Comparison of ENCODE assay signal across 23 cellular contexts in genomic region chr20:4699957-4700356, GRCh38. TPM values are rescaled to one million over a fixed set of nuclear protein-coding genes. Genes with fewer than 3 reads are reported as not detected.
DNase-seq lines count a peak whose midpoint lies in the region; ATAC-seq, FAIRE-seq and TF ChIP-seq lines count a peak whose summit lies in the region.
"Had no signal": no experiment of that assay in that cellular context is flagged by ENCODE, and none has a peak within 500 bp of the region (broad histone marks: within the 10 kb centered on the region; RNA-seq: fewer than 3 reads in every experiment).

No MANE protein-coding gene starts in this region.

- H3K4me2 ChIP-seq in HepG2 (ENCODE audit: low read depth, low read length), result no peak overlapping the region
- H3K4me2 ChIP-seq in H1 (ENCODE audit: insufficient read depth in 1 of 2, low read depth in 2 of 2, low read length in 2 of 2), result no peak overlapping the region
- H3K4me2 ChIP-seq: BLaER1, GM23338 had no signal

- intact Hi-C loops in HepG2 (cut with micrococcal nuclease; ENCODE audit: unreplicated experiment) (no loop called here), right lobe of liver (cut with DNase I) (no loop called here), Right ventricle myocardium inferior (cut with DNase I) (no loop called here), Caco-2 (cut with micrococcal nuclease; ENCODE audit: unreplicated experiment) (no loop called here)

- no peak overlapping the region for H4K8ac ChIP-seq in H1 (ENCODE audit: extremely low read depth, insufficient read depth, low read length)

- no peak overlapping the region for H2BK5ac ChIP-seq in H1 (ENCODE audit: low read depth, low read length)

- WGBS in HepG2 (ENCODE audit: low lambda C conversion rate), result 94% methylated on average over 3 of the region's 3 CpGs
- 89% methylated on average over 3 of the region's 3 CpGs for WGBS in right lobe of liver (ENCODE audit: insufficient coverage, low coverage, low lambda C conversion rate, missing lambda C conversion rate)
- 97% methylated on average over 3 of the region's 3 CpGs; no CpG with 5 or more reads in 1 of the 2 experiments for WGBS in H1 (ENCODE audit: extremely low coverage in 1 of 2, insufficient coverage in 1 of 2, insufficient read length in 1 of 2, insufficient replicate concordance in 2 of 2, low coverage in 1 of 2, low lambda C conversion rate in 2 of 2, missing lambda C conversion rate in 1 of 2), 2 experiments

- peaks cover 19 to 37% of the 10 kb centered on the region in 2 donors for H3K36me3 Mint-ChIP-seq in stimulated activated naive B cell treated with anti-CD40 and anti-IgM and Interleukin-4, amounts not matched to agents 10 μg/mL and 1 μg/mL and 100 μg/mL, for 72 hours
- H3K36me3 Mint-ChIP-seq in Caco-2 (ENCODE audit: insufficient read depth, unreplicated experiment), result no peaks in the 10 kb centered on the region

- TF ChIP-seq CTCF in HepG2 (CRISPR knock-in tag; IDR thresholded peaks at IDR 0.05) (no peak), right lobe of liver (IDR thresholded peaks at IDR 0.05) (no peak), H1 (IDR thresholded peaks at IDR 0.05; ENCODE audit: control extremely low read depth in 1 of 3, insufficient read depth in 1 of 3, low read depth in 1 of 3, low read length in 3 of 3) (no peak), Caco-2 (IDR thresholded peaks at IDR 0.05; ENCODE audit: insufficient read depth in 1 of 2, low read depth in 1 of 2, low read length in 1 of 2, severe bottlenecking in 1 of 2, unreplicated experiment in 1 of 2) (no peak)

- H2AK5ac ChIP-seq in H1 (ENCODE audit: low read depth, low read length), result no peak overlapping the region

- POLR2A ChIA-PET in HepG2 (lab: Yijun Ruan, JAX) (no interaction called here), H1 (lab: Charles Lee; ENCODE audit: partially characterized antibody) (interaction anchor here (2.1 kb wide), 1 partner anchor 10 kb away, joined by 10 read pairs; no protein-coding TSS in a partner anchor), Caco-2 (lab: Charles Lee) (no interaction called here)

- in situ Hi-C loops in HepG2 (cut with HindIII; ENCODE audit: extremely low pct_ligation_motif_present, low pct_unique_long_range_greater_than_20kb), result no loop called here

- CTCF ChIA-PET in HepG2 (lab: Yijun Ruan, JAX; ENCODE audit: low intra/inter-chr PET ratio, low total read pairs), result no interaction called here
- CTCF ChIA-PET in H1 (lab: Charles Lee; ENCODE audit: partially characterized antibody), result interaction anchor here (0.6 to 1.6 kb wide), 3 partner anchors 10 to 560 kb away, joined by 3 read pairs; no protein-coding TSS in a partner anchor
- CTCF ChIA-PET in Caco-2 (lab: Charles Lee), result no interaction called here

- H3K4me1 Mint-ChIP-seq in stimulated activated naive B cell treated with anti-CD40 and anti-IgM and Interleukin-4, amounts not matched to agents 10 μg/mL and 1 μg/mL and 100 μg/mL, for 72 hours, result peaks cover 21 to 24% of the 10 kb centered on the region in 2 donors
- H3K4me1 Mint-ChIP-seq in Caco-2 (ENCODE audit: low read depth, unreplicated experiment), result no peaks in the 10 kb centered on the region

- no peak overlapping the region for H4K5ac ChIP-seq in H1 (ENCODE audit: insufficient read length, low read depth, low read length)

- peaks cover 34% of the 10 kb centered on the region for H3K79me2 ChIP-seq in HepG2 (ENCODE audit: insufficient read depth, low read length)
- peaks cover 0 to 3% of the 10 kb centered on the region in 2 experiments; a peak in 1 of 4 replicates for H3K79me2 ChIP-seq in H1 (ENCODE audit: control insufficient read depth in 1 of 2, insufficient read depth in 2 of 2, low read length in 2 of 2)

- no peak overlapping the region for H2BK20ac ChIP-seq in H1 (ENCODE audit: low read length)

- H3K4ac ChIP-seq in H1 (replicated peaks; ENCODE audit: insufficient read length, low read depth, low read length), result no peak overlapping the region

- H3K9me3 Mint-ChIP-seq in stimulated activated naive B cell treated with anti-CD40 and anti-IgM and Interleukin-4, amounts not matched to agents 10 μg/mL and 1 μg/mL and 100 μg/mL, for 72 hours, result no peaks in the 10 kb centered on the region
- H3K9me3 Mint-ChIP-seq in Caco-2 (ENCODE audit: unreplicated experiment), result no peaks in the 10 kb centered on the region
- H3K9me3 Mint-ChIP-seq: CD4-positive, CD25-positive, alpha-beta regulatory T cell; CD8-positive, alpha-beta T cell; GM23338 had no signal

- no peak overlapping the region for H3K18ac ChIP-seq in H1 (ENCODE audit: extremely low read depth, low read length)

- TF ChIP-seq POLR2A in HepG2 (IDR thresholded peaks at IDR 0.05; ENCODE audit: insufficient read depth in 1 of 2, low read depth in 2 of 2, low read length in 2 of 2), result no peak
- TF ChIP-seq POLR2A in right lobe of liver (IDR thresholded peaks at IDR 0.05), result no peak
- TF ChIP-seq POLR2A in H1 (IDR thresholded peaks at IDR 0.05; ENCODE audit: control extremely low read depth in 1 of 2, low read depth in 2 of 2, low read length in 2 of 2), result no peak

- no TSS peak for BruUV-seq in HepG2 (replicated peaks; lab: Mats Ljungman, UMichigan)
- no TSS peak for BruUV-seq in Caco-2 (replicated peaks; lab: Mats Ljungman, UMichigan)

- peaks cover 22% of the 10 kb centered on the region for H4K20me1 ChIP-seq in HepG2 (ENCODE audit: insufficient read depth, low read length)
- no peaks in the 10 kb centered on the region for H4K20me1 ChIP-seq in H1 (replicated peaks in 1 of 2; ENCODE audit: control insufficient read depth in 1 of 2, insufficient read depth in 2 of 2, low read length in 2 of 2)

- H3K27ac ChIP-seq in HepG2 (ENCODE audit: extremely low read length, insufficient read depth, low read length), result no peak overlapping the region
- no peak overlapping the region for H3K27ac ChIP-seq in right lobe of liver
- H3K27ac ChIP-seq in H1 (ENCODE audit: low read depth, low read length), result no peak overlapping the region
- H3K27ac ChIP-seq: BLaER1, C4-2B had no signal

- H3K9ac ChIP-seq in HepG2 (ENCODE audit: insufficient read depth, low read depth, low read length), result no peak overlapping the region
- H3K9ac ChIP-seq in H1 (replicated peaks in 1 of 4; ENCODE audit: extremely low read depth in 1 of 4, low read depth in 3 of 4, low read length in 3 of 4), result no peak overlapping the region
- H3K9ac ChIP-seq: BLaER1 had no signal

- H2AFZ ChIP-seq in HepG2 (ENCODE audit: low read length) (no peak overlapping the region), H1 (ENCODE audit: low read length) (no peak overlapping the region)
- H2AFZ ChIP-seq: GM23338 had no signal

- peaks cover 4% of the 10 kb centered on the region; the same call in 1 of the 2 replicates for H3K79me1 ChIP-seq in H1 (ENCODE audit: low read depth, low read length)

- H3K9me3 ChIP-seq in HepG2 (ENCODE audit: low read length) (no peaks in the 10 kb centered on the region), right lobe of liver (no peaks in the 10 kb centered on the region), H1 (ENCODE audit: insufficient read depth in 2 of 2, low read depth in 1 of 2, low read length in 1 of 2) (no peaks in the 10 kb centered on the region), Caco-2 (no peaks in the 10 kb centered on the region)
- H3K9me3 ChIP-seq: BLaER1, HAP-1 had no signal

- H3K36me3 ChIP-seq in HepG2 (replicated peaks in 1 of 2; ENCODE audit: control insufficient read depth in 1 of 2, insufficient read depth in 2 of 2, low read length in 2 of 2) (peaks cover 17 to 32% of the 10 kb centered on the region in 2 experiments), right lobe of liver (peaks cover 0 to 11% (median 3%) of the 10 kb centered on the region in 4 donors), H1 (ENCODE audit: control insufficient read depth in 2 of 4, insufficient read depth in 4 of 4, low read length in 3 of 4) (peaks cover 0 to 5% (median 2%) of the 10 kb centered on the region in 4 experiments; a peak in 3 of 8 replicates), Caco-2 (ENCODE audit: control insufficient read depth, insufficient read depth, low read length) (no peaks in the 10 kb centered on the region)

- H3K23me2 ChIP-seq in H1 (ENCODE audit: low read depth, low read length), result no peaks in the 10 kb centered on the region

- peaks cover 15% of the 10 kb centered on the region for H3K4me1 ChIP-seq in HepG2 (ENCODE audit: insufficient read depth, low read length)
- no peaks in the 10 kb centered on the region for H3K4me1 ChIP-seq in right lobe of liver
- peaks cover 13 to 23% (median 19%) of the 10 kb centered on the region in 4 experiments for H3K4me1 ChIP-seq in H1 (replicated peaks in 1 of 4; ENCODE audit: control insufficient read depth in 3 of 4, insufficient read depth in 4 of 4, low read length in 3 of 4)
- H3K4me1 ChIP-seq in Caco-2, result peaks cover 10% of the 10 kb centered on the region

- ATAC-seq in HepG2, result no peak
- ATAC-seq in right lobe of liver, result no peak
- ATAC-seq in stimulated activated naive B cell treated with anti-CD40 and anti-IgM and Interleukin-4, amounts not matched to agents 10 μg/mL and 1 μg/mL and 100 μg/mL, for 72 hours (replicated peaks), result no peak
- ATAC-seq in Right ventricle myocardium inferior, result no peak
- ATAC-seq: CD8-positive, alpha-beta T cell; GM12878; GM23338 had no signal

- no peak for FAIRE-seq in HepG2 (lab: Jason Lieb, UNC)
- FAIRE-seq in H1 (lab: Jason Lieb, UNC), result no peak
- FAIRE-seq: D721Med, GM12878, H54 had no signal

- no peak overlapping the region for H3K23ac ChIP-seq in H1 (ENCODE audit: insufficient read length)

- no peaks in the 10 kb centered on the region for H3K27me3 Mint-ChIP-seq in stimulated activated naive B cell treated with anti-CD40 and anti-IgM and Interleukin-4, amounts not matched to agents 10 μg/mL and 1 μg/mL and 100 μg/mL, for 72 hours
- H3K27me3 Mint-ChIP-seq in Caco-2 (ENCODE audit: insufficient read depth, unreplicated experiment), result no peaks in the 10 kb centered on the region
- H3K27me3 Mint-ChIP-seq: B cell had no signal

- TF ChIP-seq RAD21 in HepG2 (CRISPR knock-in tag; IDR thresholded peaks at IDR 0.05) (no peak), H1 (IDR thresholded peaks at IDR 0.05 in 1 of 2, conservative IDR thresholded peaks at IDR 0.05 in 1 of 2; ENCODE audit: low read depth in 2 of 2, low read length in 2 of 2) (no peak)

- H2BK12ac ChIP-seq in H1 (ENCODE audit: low read depth, low read length), result peak overlapping the region; percentile 22; the same call in 1 of the 2 replicates

- no peak overlapping the region for H2BK15ac ChIP-seq in H1 (ENCODE audit: low read length)

- H4K91ac ChIP-seq in H1 (replicated peaks; ENCODE audit: insufficient read length, low read length), result no peak overlapping the region

- TF ChIP-seq EP300 in HepG2 (IDR thresholded peaks at IDR 0.05; ENCODE audit: low read depth in 2 of 2, low read length in 2 of 2), result no peak
- TF ChIP-seq EP300 in HepG2 (CRISPR knock-in tag; IDR thresholded peaks at IDR 0.05; ENCODE audit: borderline replicate concordance), result no peak
- no peak for TF ChIP-seq EP300 in H1 (IDR thresholded peaks at IDR 0.05; ENCODE audit: borderline replicate concordance in 1 of 2, low read depth in 2 of 2, low read length in 2 of 2)

- H3K27me3 ChIP-seq in HepG2 (ENCODE audit: control insufficient read depth in 1 of 2, insufficient read depth in 2 of 2, low read length in 2 of 2) (peaks cover 0 to 7% of the 10 kb centered on the region in 2 experiments; a peak in 3 of 5 replicates), right lobe of liver (no peaks in the 10 kb centered on the region), H1 (replicated peaks in 1 of 4; ENCODE audit: control insufficient read depth in 3 of 4, extremely low read depth in 1 of 4, insufficient read depth in 3 of 4, low read length in 3 of 4) (no peaks in the 10 kb centered on the region), Caco-2 (replicated peaks; ENCODE audit: control insufficient read depth, insufficient read depth, low read length) (no peaks in the 10 kb centered on the region)
- H3K27me3 ChIP-seq: BLaER1 had no signal

- H3K4me3 ChIP-seq in HepG2 (replicated peaks in 1 of 3; ENCODE audit: insufficient read depth in 1 of 3, low read depth in 2 of 3, low read length in 3 of 3), result no peak overlapping the region
- H3K4me3 ChIP-seq in right lobe of liver, result no peak overlapping the region
- no peak overlapping the region for H3K4me3 ChIP-seq in H1 (ENCODE audit: extremely low read depth in 1 of 4, insufficient read depth in 2 of 4, low read depth in 3 of 4, low read length in 4 of 4)
- H3K4me3 ChIP-seq in Caco-2 (ENCODE audit: low read depth, low read length), result no peak overlapping the region
- H3K4me3 ChIP-seq: BLaER1, GM12878, GM23338, HAP-1 had no signal

- no peak overlapping the region for H3K56ac ChIP-seq in H1 (replicated peaks; ENCODE audit: insufficient read length, low read depth, low read length)

- H3K4me3 Mint-ChIP-seq in stimulated activated naive B cell treated with anti-CD40 and anti-IgM and Interleukin-4, amounts not matched to agents 10 μg/mL and 1 μg/mL and 100 μg/mL, for 72 hours, result no peak overlapping the region
- no peak overlapping the region for H3K4me3 Mint-ChIP-seq in Caco-2 (ENCODE audit: unreplicated experiment)
- H3K4me3 Mint-ChIP-seq: B cell; CD4-positive, CD25-positive, alpha-beta regulatory T cell; CD8-positive, alpha-beta T cell; GM23338 had no signal

- H3K14ac ChIP-seq in H1 (ENCODE audit: insufficient read length), result no peak overlapping the region

- H2BK120ac ChIP-seq in H1 (replicated peaks; ENCODE audit: low read depth, low read length), result no peak overlapping the region

- DNase-seq in HepG2 (ENCODE audit: low spot score) (no peak), right lobe of liver (no peak), H1 (ENCODE audit: low read depth in 1 of 2, low spot score in 2 of 2) (no peak), islet precursor cell (peak; percentile 22), Right ventricle myocardium inferior (ENCODE audit: missing footprints) (no peak), HuH-7 (ENCODE audit: low spot score) (no peak), Caco-2 (no peak)
- no peak for DNase-seq in stimulated activated naive B cell treated with anti-CD40 and anti-IgM and Interleukin-4, amounts not matched to agents 10 μg/mL and 1 μg/mL and 100 μg/mL, for 72 hours
- DNase-seq: CD4-positive, CD25-positive, alpha-beta regulatory T cell; CD8-positive, alpha-beta T cell; DMS 273 treated with DMSO at 0.1 percent for 48 hours; DMS79; EL; GDM1 had no signal

- peak overlapping the region; percentile 51 for H3K27ac Mint-ChIP-seq in stimulated activated naive B cell treated with anti-CD40 and anti-IgM and Interleukin-4, amounts not matched to agents 10 μg/mL and 1 μg/mL and 100 μg/mL, for 72 hours
- H3K27ac Mint-ChIP-seq in Caco-2 (ENCODE audit: unreplicated experiment), result no peak overlapping the region
- H3K27ac Mint-ChIP-seq: B cell; CD4-positive, CD25-positive, alpha-beta regulatory T cell; CD8-positive, alpha-beta T cell; GM23338 had no signal

RNA-seq across cellular contexts. Expression of gene PRNP, which starts 13.7 kb away (rescaled TPM):
- total RNA-seq in HepG2 (2016; rRNA removed; fragmentation: Illumina TruSeq; extraction: Trizol) (49.5 and 90.2 TPM in 2 replicates), right lobe of liver (10 to 100 TPM; 20.8 to 59.9 (median 41.7) TPM), Right ventricle myocardium inferior (124 TPM), Caco-2 (2022) (28.0 and 28.5 TPM in 2 replicates)
- 13.4 and 13.5 TPM in 2 replicates for total RNA-seq in HepG2 (2016; cell fraction: cytosol; rRNA removed; fragmentation: Illumina TruSeq; extraction: Trizol; ENCODE audit: low read depth)
- 46.2 and 90.7 TPM in 2 replicates for total RNA-seq in HepG2 (2016; cell fraction: insoluble cytoplasmic fraction; rRNA removed; fragmentation: Illumina TruSeq; extraction: Trizol)
- 34.2 and 39.7 TPM in 2 replicates for total RNA-seq in HepG2 (2016; cell fraction: membrane; rRNA removed; fragmentation: Illumina TruSeq; extraction: Trizol)
- 74.6 and 91.1 TPM in 2 replicates for total RNA-seq in HepG2 (2016; cell fraction: nucleus; rRNA removed; fragmentation: Illumina TruSeq; extraction: Trizol)
- polyA plus RNA-seq in HepG2 (2011; rRNA removed) (176 and 203 TPM in 2 replicates), H1 (2011; rRNA removed) (18.9 and 25.8 TPM in 2 replicates)
- 188 and 194 TPM in 2 replicates for polyA plus RNA-seq in HepG2 (2011; cell fraction: cytosol; rRNA removed)
- polyA plus RNA-seq in HepG2 (2011; cell fraction: nucleus; rRNA removed), result 48.0 and 50.3 TPM in 2 replicates
- 103 and 105 TPM in 2 replicates for polyA plus RNA-seq in HepG2 (2012)
- 10.8 and 11.8 TPM in 2 replicates for polyA plus RNA-seq in HepG2 (2016; cell fraction: cytosol; fragmentation: Illumina TruSeq; extraction: Trizol; ENCODE audit: low read depth)
- polyA plus RNA-seq in HepG2 (2016; cell fraction: insoluble cytoplasmic fraction; fragmentation: Illumina TruSeq; extraction: Trizol; ENCODE audit: low read depth), result 56.4 and 59.5 TPM in 2 replicates
- 24.0 and 24.5 TPM in 2 replicates for polyA plus RNA-seq in HepG2 (2016; cell fraction: membrane; fragmentation: Illumina TruSeq; extraction: Trizol; ENCODE audit: low read depth)
- polyA plus RNA-seq in HepG2 (2016; cell fraction: nucleus; fragmentation: Illumina TruSeq; extraction: Trizol; ENCODE audit: insufficient read depth, low read depth), result 131 and 138 TPM in 2 replicates
- 95.4 and 192 TPM in 2 replicates for polyA minus RNA-seq in HepG2 (2011; rRNA and poly(A)+ RNA removed; ENCODE audit: low replicate concordance)
- 126 and 147 TPM in 2 replicates for polyA minus RNA-seq in HepG2 (2011; cell fraction: cytosol; rRNA and poly(A)+ RNA removed)
- 25.6 and 36.6 TPM in 2 replicates for polyA minus RNA-seq in HepG2 (2011; cell fraction: nucleus; rRNA and poly(A)+ RNA removed)
- 21.9 and 23.5 TPM in 2 replicates for total RNA-seq in H1 (2021; fragmentation: NEBNext Ultra II Directional; extraction: Animal tissue kit (Norgen Biotek cat#: 25700))
- 31.2 TPM for polyA plus RNA-seq in H1 (2011; cell fraction: cytosol; rRNA removed)
- 25.0 TPM for polyA plus RNA-seq in H1 (2011; cell fraction: nucleus; rRNA removed)
- 24.7 to 33.4 TPM (median 28.0 TPM) in 4 replicates for polyA plus RNA-seq in H1 (2012, experiment 1 of 2)
- 3.5 TPM for polyA plus RNA-seq in H1 (2012, experiment 2 of 2)
- 28.4 TPM for polyA plus RNA-seq in H1 (2013, experiment 1 of 2)
- 38.6 TPM for polyA plus RNA-seq in H1 (2013, experiment 2 of 2)
- 37.5 and 68.5 TPM in 2 replicates for polyA minus RNA-seq in H1 (2011; rRNA and poly(A)+ RNA removed)
- 25.4 TPM for polyA minus RNA-seq in H1 (2011; cell fraction: cytosol; rRNA and poly(A)+ RNA removed)
- 14.9 TPM for polyA minus RNA-seq in H1 (2011; cell fraction: nucleus; rRNA and poly(A)+ RNA removed)

RNA-seq across cellular contexts. Expression of gene PRND, which starts 21.8 kb away (rescaled TPM):
- total RNA-seq in HepG2 (2016; rRNA removed; fragmentation: Illumina TruSeq; extraction: Trizol) (not detected in 2 replicates), right lobe of liver (not detected), Right ventricle myocardium inferior (not detected), Caco-2 (2022) (not detected in 2 replicates)
- not detected in 2 replicates for total RNA-seq in HepG2 (2016; cell fraction: cytosol; rRNA removed; fragmentation: Illumina TruSeq; extraction: Trizol; ENCODE audit: low read depth)
- not detected in 2 replicates for total RNA-seq in HepG2 (2016; cell fraction: insoluble cytoplasmic fraction; rRNA removed; fragmentation: Illumina TruSeq; extraction: Trizol)
- not detected in 2 replicates for total RNA-seq in HepG2 (2016; cell fraction: membrane; rRNA removed; fragmentation: Illumina TruSeq; extraction: Trizol)
- not detected in 2 replicates for total RNA-seq in HepG2 (2016; cell fraction: nucleus; rRNA removed; fragmentation: Illumina TruSeq; extraction: Trizol)
- polyA plus RNA-seq in HepG2 (2011; rRNA removed) (not detected in 2 replicates), H1 (2011; rRNA removed) (0.03 and 0.09 TPM in 2 replicates)
- polyA plus RNA-seq in HepG2 (2011; cell fraction: cytosol; rRNA removed), result not detected in 2 replicates
- polyA plus RNA-seq in HepG2 (2011; cell fraction: nucleus; rRNA removed), result not detected in 2 replicates
- not detected in 2 replicates for polyA plus RNA-seq in HepG2 (2012)
- polyA plus RNA-seq in HepG2 (2016; cell fraction: cytosol; fragmentation: Illumina TruSeq; extraction: Trizol; ENCODE audit: low read depth), result not detected in 2 replicates
- polyA plus RNA-seq in HepG2 (2016; cell fraction: insoluble cytoplasmic fraction; fragmentation: Illumina TruSeq; extraction: Trizol; ENCODE audit: low read depth), result not detected in 2 replicates
- polyA plus RNA-seq in HepG2 (2016; cell fraction: membrane; fragmentation: Illumina TruSeq; extraction: Trizol; ENCODE audit: low read depth), result not detected in 2 replicates
- not detected in 2 replicates for polyA plus RNA-seq in HepG2 (2016; cell fraction: nucleus; fragmentation: Illumina TruSeq; extraction: Trizol; ENCODE audit: insufficient read depth, low read depth)
- not detected in 2 replicates for polyA minus RNA-seq in HepG2 (2011; rRNA and poly(A)+ RNA removed; ENCODE audit: low replicate concordance)
- polyA minus RNA-seq in HepG2 (2011; cell fraction: cytosol; rRNA and poly(A)+ RNA removed), result not detected in 2 replicates
- polyA minus RNA-seq in HepG2 (2011; cell fraction: nucleus; rRNA and poly(A)+ RNA removed), result not detected in 2 replicates
- total RNA-seq in H1 (2021; fragmentation: NEBNext Ultra II Directional; extraction: Animal tissue kit (Norgen Biotek cat#: 25700)), result 0.08 and 0.11 TPM in 2 replicates
- 0.05 TPM for polyA plus RNA-seq in H1 (2011; cell fraction: cytosol; rRNA removed)
- polyA plus RNA-seq in H1 (2011; cell fraction: nucleus; rRNA removed), result 0.09 TPM
- 0.14 to 0.17 TPM in 2 of 4 replicates, not detected in the others for polyA plus RNA-seq in H1 (2012, experiment 1 of 2)
- polyA plus RNA-seq in H1 (2012, experiment 2 of 2), result not detected
- polyA plus RNA-seq in H1 (2013, experiment 1 of 2), result 0.04 TPM
- 0.06 TPM for polyA plus RNA-seq in H1 (2013, experiment 2 of 2)
- 0.05 and 0.06 TPM in 2 replicates for polyA minus RNA-seq in H1 (2011; rRNA and poly(A)+ RNA removed)
- not detected for polyA minus RNA-seq in H1 (2011; cell fraction: cytosol; rRNA and poly(A)+ RNA removed)
- polyA minus RNA-seq in H1 (2011; cell fraction: nucleus; rRNA and poly(A)+ RNA removed), result not detected
- total RNA-seq: B cell; CD4-positive, CD25-positive, alpha-beta regulatory T cell; CD8-positive, alpha-beta T cell; GM12878 had no signal
- polyA plus RNA-seq: AG04450, GM12878, GM23338 had no signal
